11 cellular contexts compared by ENCODE assay signal in genomic region chr1:30745834-30746208, GRCh38. TPM values are rescaled to one million over a fixed set of nuclear protein-coding genes. Genes with fewer than 3 reads are reported as not detected.
A peak's percentile ranks its signal among the peaks of the same experiment; 100 is the strongest.
DNase-seq lines count a peak whose midpoint lies in the region; ATAC-seq and TF ChIP-seq lines count a peak whose summit lies in the region.
"Had no signal": no experiment of that assay in that cellular context is flagged by ENCODE, and none has a peak within 500 bp of the region (broad histone marks: within the 10 kb centered on the region; RNA-seq: fewer than 3 reads in every experiment).

No MANE protein-coding gene starts in this region.

- no peaks in the 10 kb centered on the region for H3K9me3 ChIP-seq in esophagus squamous epithelium
- no peaks in the 10 kb centered on the region for H3K9me3 ChIP-seq in stomach

- H3K27ac Mint-ChIP-seq in activated CD4-positive, alpha-beta T cell treated with anti-CD3 and anti-CD28 coated beads for 36 hours, result peak overlapping the region; percentile 99
- peak overlapping the region; percentile 96 to 98 for H3K27ac Mint-ChIP-seq in T-cell

- H3K4me1 Mint-ChIP-seq in activated CD4-positive, alpha-beta T cell treated with anti-CD3 and anti-CD28 coated beads for 36 hours, result peaks cover 99% of the 10 kb centered on the region
- H3K4me1 Mint-ChIP-seq in T-cell, result peaks cover 99 to 100% (median 99%) of the 10 kb centered on the region in 3 donors

- TF ChIP-seq EP300 in stomach (IDR thresholded peaks at IDR 0.05), result no peak

- H3K36me3 Mint-ChIP-seq in activated CD4-positive, alpha-beta T cell treated with anti-CD3 and anti-CD28 coated beads for 36 hours (ENCODE audit: low read depth), result peaks cover 46% of the 10 kb centered on the region
- peaks cover 43% of the 10 kb centered on the region for H3K36me3 Mint-ChIP-seq in T-cell

- no peaks in the 10 kb centered on the region for H3K9me3 Mint-ChIP-seq in activated CD4-positive, alpha-beta T cell treated with anti-CD3 and anti-CD28 coated beads for 36 hours (ENCODE audit: low read depth)
- no peaks in the 10 kb centered on the region for H3K9me3 Mint-ChIP-seq in T-cell

- peak overlapping the region; percentile 71 for H3K4me3 Mint-ChIP-seq in activated CD4-positive, alpha-beta T cell treated with anti-CD3 and anti-CD28 coated beads for 36 hours
- peak overlapping the region; percentile 80 to 98 (median 80) for H3K4me3 Mint-ChIP-seq in T-cell

- H3K27ac ChIP-seq in esophagus squamous epithelium (peak overlapping the region; percentile 26 to 66 (median 40)), stomach (peak overlapping the region; percentile 4 to 72 (median 13))

- H3K4me1 ChIP-seq in esophagus squamous epithelium (peaks cover 31 to 96% (median 45%) of the 10 kb centered on the region in 3 donors), stomach (peaks cover 3 to 92% (median 15%) of the 10 kb centered on the region in 4 donors)

- H3K27me3 ChIP-seq in esophagus squamous epithelium, result peaks cover 0 to 4% (median 0%) of the 10 kb centered on the region in 4 donors
- H3K27me3 ChIP-seq in stomach, result no peaks in the 10 kb centered on the region

- CTCF ChIA-PET in activated CD4-positive, alpha-beta T cell treated with anti-CD3 and anti-CD28 coated beads for 36 hours (lab: Charles Lee), result interaction anchor here (0.7 to 6.1 kb wide), 6 partner anchors 13 to 37 kb away, joined by 3 to 47 read pairs (median 4); no protein-coding TSS in a partner anchor
- CTCF ChIA-PET in T-cell (lab: Charles Lee), result interaction anchor here in 1 of 2 donors (3.6 kb wide), 1 partner anchor 27 kb away, joined by 60 read pairs; no protein-coding TSS in a partner anchor

- H3K4me3 ChIP-seq in esophagus squamous epithelium, result no peak overlapping the region
- no peak overlapping the region for H3K4me3 ChIP-seq in stomach

- DNase-seq in activated CD4-positive, alpha-beta T cell treated with anti-CD3 and anti-CD28 coated beads for 36 hours, result peak; percentile 52
- DNase-seq in activated CD4-positive, alpha-beta T cell treated with anti-CD3 and anti-CD28 coated beads, Interleukin-2, amount 50 U/mL, for 48 hours, result no peak
- DNase-seq in T-cell (no peak), esophagus squamous epithelium (lab: John Stamatoyannopoulos, UW) (no peak), stomach (no peak), Kasumi-1 (lab: John Stamatoyannopoulos, UW) (no peak), mesenteric fat pad (ENCODE audit: low spot score) (no peak)
- DNase-seq: activated effector memory CD4-positive, alpha-beta T cell treated with anti-CD3 and anti-CD28 coated beads, Interleukin-2, amount 50 U/mL, for 16 hours; glutamatergic neuron; NCI-H1417 had no signal

- peaks cover 0 to 11% (median 0%) of the 10 kb centered on the region in 3 donors for H3K36me3 ChIP-seq in esophagus squamous epithelium
- peaks cover 0 to 13% (median 0%) of the 10 kb centered on the region in 4 donors for H3K36me3 ChIP-seq in stomach

- TF ChIP-seq POLR2A in esophagus squamous epithelium (IDR thresholded peaks at IDR 0.05) (no peak), stomach (IDR thresholded peaks at IDR 0.05) (no peak)

- no peak for ATAC-seq in activated CD4-positive, alpha-beta T cell treated with anti-CD3 and anti-CD28 coated beads for 36 hours
- ATAC-seq in T-cell (replicated peaks in 1 of 4) (no peak), GM21737 (IDR thresholded peaks at IDR 0.05; ENCODE audit: unreplicated experiment) (no peak)

- H3K27me3 Mint-ChIP-seq in activated CD4-positive, alpha-beta T cell treated with anti-CD3 and anti-CD28 coated beads for 36 hours, result no peaks in the 10 kb centered on the region
- H3K27me3 Mint-ChIP-seq in T-cell, result no peaks in the 10 kb centered on the region

- TF ChIP-seq CTCF in esophagus squamous epithelium (IDR thresholded peaks at IDR 0.05) (no peak), stomach (IDR thresholded peaks at IDR 0.05) (no peak)

- POLR2A ChIA-PET in activated CD4-positive, alpha-beta T cell treated with anti-CD3 and anti-CD28 coated beads for 36 hours (lab: Charles Lee), result interaction anchor here (1.4 kb wide), 1 partner anchor 10 kb away, joined by 5 read pairs; no protein-coding TSS in a partner anchor
- POLR2A ChIA-PET in T-cell (lab: Charles Lee), result interaction anchor here in 1 of 2 donors (1.2 kb wide), 1 partner anchor 10 kb away, joined by 5 read pairs; no protein-coding TSS in a partner anchor

- WGBS in esophagus squamous epithelium, 2 donors, result 55 to 87% methylated on average over 2 to 3 of the region's 4 CpGs
- 63 to 79% (median 73%) methylated on average over 4 of the region's 4 CpGs for WGBS in stomach, 5 donors

- intact Hi-C loops in activated CD4-positive, alpha-beta T cell treated with anti-CD3 and anti-CD28 coated beads for 36 hours (cut with DNase I, micrococcal nuclease), result loop anchor here in 1 of 2 experiments (5.0 kb wide), 3 partner anchors 306 to 1526 kb away; partner anchors contain the start of gene PUM1
- intact Hi-C loops in esophagus squamous epithelium (cut with DNase I), result no loop called here
- intact Hi-C loops in stomach (cut with DNase I; ENCODE audit: low total_unique reads), result no loop called here

RNA-seq across cellular contexts. Expression of gene LAPTM5, which starts 11.8 kb away (rescaled TPM):
- total RNA-seq in activated CD4-positive, alpha-beta T cell treated with anti-CD3 and anti-CD28 coated beads for 36 hours, result 100 to 1,000 TPM; 174 to 214 TPM
- 100 to 1,000 TPM; 529 to 586 (median 559) TPM for total RNA-seq in T-cell
- total RNA-seq in esophagus squamous epithelium, result 10 to 100 TPM in 2 of 4 donors, 1 to 10 TPM in 2; 6.3 to 53.4 (median 24.6) TPM
- 10 to 100 TPM in 4 of 5 donors, 1 to 10 TPM in 1; 4.6 to 48.4 (median 29.6) TPM for total RNA-seq in stomach
- 10 to 100 TPM; 33.1 to 39.9 (median 37.6) TPM for polyA plus RNA-seq in stomach
- total RNA-seq in mesenteric fat pad, result 251 TPM

RNA-seq across cellular contexts. Expression of gene MATN1, which starts 22.4 kb away (rescaled TPM):
- total RNA-seq in activated CD4-positive, alpha-beta T cell treated with anti-CD3 and anti-CD28 coated beads for 36 hours, result under 1 TPM; 0.32 to 0.43 TPM
- total RNA-seq in T-cell (1 to 10 TPM in 2 of 5 donors, under 1 TPM in 3; 0.20 to 5.5 (median 0.60) TPM), esophagus squamous epithelium (not detected), stomach (1 to 10 TPM in 1 of 5 donors, not detected in 4; 1.7 TPM), mesenteric fat pad (not detected)
- not detected for polyA plus RNA-seq in stomach
